Comparison of ENCODE assay signal across 21 cellular contexts in the genomic region with DNA sequence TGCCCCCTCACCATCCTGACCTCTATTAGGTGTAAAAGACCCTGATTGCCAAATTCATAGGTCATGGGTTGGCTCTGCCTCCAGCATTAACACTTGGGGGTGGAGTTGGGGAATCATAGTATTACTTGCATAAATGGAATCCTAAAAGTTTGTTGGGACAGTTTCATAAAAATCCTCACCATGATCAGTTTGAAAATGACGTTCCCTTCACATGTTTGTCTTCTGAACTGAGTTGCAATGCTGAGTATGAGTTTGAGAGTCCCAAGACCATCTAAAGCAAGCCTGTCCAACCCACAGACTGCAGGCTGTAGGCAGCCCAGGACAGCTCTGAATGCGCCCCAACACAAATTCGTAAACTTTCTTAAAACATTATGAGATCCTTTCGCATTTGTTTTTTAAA. TPM values are rescaled to one million over a fixed set of nuclear protein-coding genes. Genes with fewer than 3 reads are reported as not detected.
A peak's percentile ranks its signal among the peaks of the same experiment; 100 is the strongest.
DNase-seq lines count a peak whose midpoint lies in the region; ATAC-seq, FAIRE-seq and TF ChIP-seq lines count a peak whose summit lies in the region.
"Had no signal": no experiment of that assay in that cellular context is flagged by ENCODE, and none has a peak within 500 bp of the region (broad histone marks: within the 10 kb centered on the region; RNA-seq: fewer than 3 reads in every experiment).

No MANE protein-coding gene starts in this region.

- FAIRE-seq in astrocyte (lab: Jason Lieb, UNC), result no peak
- FAIRE-seq: GM12891, HTR-8/SVneo had no signal

- no peak overlapping the region for H2BK5ac ChIP-seq in mesenchymal stem cell (ENCODE audit: low read depth, low read length, poor library complexity, severe bottlenecking)

- peak overlapping the region; percentile 69 for H2AK5ac ChIP-seq in mesenchymal stem cell (ENCODE audit: low read length, severe bottlenecking)

- no peak overlapping the region for H4K8ac ChIP-seq in mesenchymal stem cell (ENCODE audit: low read length)

- ATAC-seq in Right ventricle myocardium inferior (no peak), GM18868 (IDR thresholded peaks at IDR 0.05; ENCODE audit: unreplicated experiment) (no peak)
- ATAC-seq: left lobe of liver had no signal

- H3K4me2 ChIP-seq in astrocyte (ENCODE audit: low read length) (no peak overlapping the region), mesenchymal stem cell (ENCODE audit: low read length, poor library complexity, severe bottlenecking) (no peak overlapping the region)

- H4K20me1 ChIP-seq in astrocyte (ENCODE audit: insufficient read depth, low read length), result peaks cover 39% of the 10 kb centered on the region

- H3K4me1 Mint-ChIP-seq in astrocyte (ENCODE audit: low read depth, unreplicated experiment), result peaks cover 84% of the 10 kb centered on the region

- 100% methylated on average over 3 of the region's 4 CpGs for WGBS in mesenchymal stem cell

- H3K79me1 ChIP-seq in mesenchymal stem cell (replicated peaks; ENCODE audit: low read length, poor library complexity, severe bottlenecking), result peaks cover 7% of the 10 kb centered on the region

- intact Hi-C loops in left ventricle myocardium inferior (cut with micrococcal nuclease) (no loop called here), Right ventricle myocardium inferior (cut with DNase I) (loop anchor here (5.0 kb wide), 1 partner anchor 33 kb away; no protein-coding TSS in a partner anchor), tibial artery (cut with DNase I; ENCODE audit: low total_unique reads) (no loop called here)

- H2AFZ ChIP-seq in astrocyte (ENCODE audit: low read depth, low read length) (no peak overlapping the region), mesenchymal stem cell (ENCODE audit: low read depth, low read length) (no peak overlapping the region)

- TF ChIP-seq CTCF in left ventricle myocardium inferior (IDR thresholded peaks at IDR 0.05; ENCODE audit: borderline replicate concordance) (no peak), astrocyte (IDR thresholded peaks at IDR 0.05; ENCODE audit: insufficient read depth, low read depth, low read length) (no peak), tibial artery (IDR thresholded peaks at IDR 0.05) (no peak)

- peak overlapping the region; percentile 7 for H2BK120ac ChIP-seq in mesenchymal stem cell (ENCODE audit: low read depth, low read length)

- DNase-seq in left ventricle myocardium inferior (no peak), Right ventricle myocardium inferior (ENCODE audit: missing footprints) (no peak), astrocyte (ENCODE audit: low read depth) (no peak), mesenchymal stem cell (no peak), tibial artery (no peak), SKM-1 (lab: John Stamatoyannopoulos, UW; ENCODE audit: unreplicated experiment) (no peak), SHP77 treated with DMSO at 0.1 percent for 48 hours (lab: John Stamatoyannopoulos, UW) (no peak)
- DNase-seq: activated CD8-positive, alpha-beta memory T cell treated with anti-CD3 and anti-CD28 coated beads for 24 hours; activated naive CD4-positive, alpha-beta T cell; hippocampal formation; NCI-H2081; NCI-H774; SJCRH30; spleen; substantia nigra had no signal

- H3K9me3 ChIP-seq in left ventricle myocardium inferior (replicated peaks) (no peaks in the 10 kb centered on the region), astrocyte (ENCODE audit: insufficient read depth, low read depth, low read length) (no peaks in the 10 kb centered on the region), mesenchymal stem cell (ENCODE audit: control insufficient read depth, low read length) (no peaks in the 10 kb centered on the region), tibial artery (no peaks in the 10 kb centered on the region)
- H3K9me3 ChIP-seq: MG63, SJCRH30, spleen had no signal

- peaks cover 78% of the 10 kb centered on the region for H3K4me1 ChIP-seq in left ventricle myocardium inferior
- H3K4me1 ChIP-seq in astrocyte (ENCODE audit: insufficient read depth, low read length), result peaks cover 80% of the 10 kb centered on the region
- peaks cover 47% of the 10 kb centered on the region for H3K4me1 ChIP-seq in mesenchymal stem cell (ENCODE audit: control insufficient read depth, insufficient read depth, low read depth, low read length)
- peaks cover 0 to 96% (median 67%) of the 10 kb centered on the region in 4 donors for H3K4me1 ChIP-seq in tibial artery

- H3K36me3 ChIP-seq in left ventricle myocardium inferior, result no peaks in the 10 kb centered on the region
- no peaks in the 10 kb centered on the region for H3K36me3 ChIP-seq in astrocyte (ENCODE audit: insufficient read depth, low read length)
- H3K36me3 ChIP-seq in mesenchymal stem cell (ENCODE audit: control insufficient read depth in 1 of 2, insufficient read depth in 2 of 2, low read depth in 1 of 2, low read length in 2 of 2), result no peaks in the 10 kb centered on the region
- H3K36me3 ChIP-seq in tibial artery, result no peaks in the 10 kb centered on the region
- H3K36me3 ChIP-seq: cardiac muscle cell, MG63, SJCRH30, spleen had no signal

- H3K9ac ChIP-seq in astrocyte (ENCODE audit: low read length) (no peak overlapping the region), mesenchymal stem cell (ENCODE audit: low read length) (peak overlapping the region; percentile 76)

- no peaks in the 10 kb centered on the region for H3K27me3 Mint-ChIP-seq in astrocyte (ENCODE audit: low read depth, unreplicated experiment)

- H4K91ac ChIP-seq in mesenchymal stem cell (ENCODE audit: low read length), result peak overlapping the region; percentile 52

- H3K4ac ChIP-seq in mesenchymal stem cell (ENCODE audit: low read depth in 1 of 2, low read length in 2 of 2), result no peak overlapping the region

- no peak overlapping the region for H2BK15ac ChIP-seq in mesenchymal stem cell (ENCODE audit: low read depth, poor library complexity, severe bottlenecking)

- peak overlapping the region; percentile 49 to 51 for H2BK12ac ChIP-seq in mesenchymal stem cell (ENCODE audit: low read length in 2 of 2)

- H3K27me3 ChIP-seq in left ventricle myocardium inferior (ENCODE audit: low read depth), result no peaks in the 10 kb centered on the region
- no peaks in the 10 kb centered on the region for H3K27me3 ChIP-seq in astrocyte (ENCODE audit: insufficient read depth, low read length)
- H3K27me3 ChIP-seq in mesenchymal stem cell (ENCODE audit: control insufficient read depth in 1 of 2, insufficient read depth in 1 of 2, low read length in 2 of 2), result no peaks in the 10 kb centered on the region
- H3K27me3 ChIP-seq in tibial artery, result no peaks in the 10 kb centered on the region
- H3K27me3 ChIP-seq: cardiac muscle cell, MG63, SJCRH30, spleen had no signal

- peak overlapping the region; percentile 41 for H3K27ac ChIP-seq in left ventricle myocardium inferior (replicated peaks)
- peak overlapping the region; percentile 1 for H3K27ac ChIP-seq in astrocyte (ENCODE audit: low read depth, low read length)
- no peak overlapping the region for H3K27ac ChIP-seq in mesenchymal stem cell (ENCODE audit: low read length, poor library complexity, severe bottlenecking)
- peak overlapping the region; percentile 38 to 56 for H3K27ac ChIP-seq in tibial artery
- H3K27ac ChIP-seq: cardiac muscle cell, SJCRH30 had no signal

- peak overlapping the region; percentile 97 for H3K27ac Mint-ChIP-seq in astrocyte (ENCODE audit: unreplicated experiment)

- peaks cover 2% of the 10 kb centered on the region for H3K36me3 Mint-ChIP-seq in astrocyte (ENCODE audit: low read depth, unreplicated experiment)

- no peak overlapping the region for H3K4me3 ChIP-seq in left ventricle myocardium inferior
- H3K4me3 ChIP-seq in astrocyte (ENCODE audit: insufficient read depth, low read depth, low read length), result no peak overlapping the region
- peak overlapping the region in 1 of 2 experiments; percentile 8 for H3K4me3 ChIP-seq in mesenchymal stem cell (ENCODE audit: insufficient read depth in 1 of 2, low read depth in 1 of 2, low read length in 2 of 2)
- H3K4me3 ChIP-seq in tibial artery, result no peak overlapping the region
- H3K4me3 ChIP-seq: cardiac muscle cell, MG63, SJCRH30, spleen had no signal

- H3K4me3 Mint-ChIP-seq in astrocyte (ENCODE audit: unreplicated experiment), result peak overlapping the region; percentile 65

- no peak overlapping the region for H3K14ac ChIP-seq in mesenchymal stem cell (ENCODE audit: low read length in 2 of 2)

- no peak overlapping the region for H3K23ac ChIP-seq in mesenchymal stem cell (ENCODE audit: low read length in 2 of 2)

- peak overlapping the region in 1 of 2 experiments; percentile 37 for H3K18ac ChIP-seq in mesenchymal stem cell (ENCODE audit: low read depth in 1 of 2, low read length in 2 of 2)

- H3K9me3 Mint-ChIP-seq in astrocyte (ENCODE audit: unreplicated experiment), result no peaks in the 10 kb centered on the region

- peaks cover 94% of the 10 kb centered on the region for H3K79me2 ChIP-seq in astrocyte (ENCODE audit: insufficient read depth, low read length)

RNA-seq across cellular contexts. Expression of a gene that starts 36.9 kb away (rescaled TPM):
- 34.8 TPM for total RNA-seq in left ventricle myocardium inferior
- total RNA-seq in Right ventricle myocardium inferior, result 32.1 TPM
- 434 and 521 TPM in 2 replicates for total RNA-seq in astrocyte
- 55.8 TPM for polyA plus RNA-seq in mesenchymal stem cell (2013, experiment 1 of 2)
- 47.9 TPM for polyA plus RNA-seq in mesenchymal stem cell (2013, experiment 2 of 2)

Comparison
In these comparisons a context has a peak if more than half of its experiments do, and no peak if none do; other contexts are left out.
1. RNA of a gene that starts 36.9 kb away (total RNA-seq): 434 to 521 TPM in astrocyte; 34.8 TPM in left ventricle myocardium inferior (single experiment) and 32.1 TPM in Right ventricle myocardium inferior (single experiment); every median in the first group is over 10 times any median in the second.